12 cellular contexts compared by ENCODE assay signal in the genomic region with DNA sequence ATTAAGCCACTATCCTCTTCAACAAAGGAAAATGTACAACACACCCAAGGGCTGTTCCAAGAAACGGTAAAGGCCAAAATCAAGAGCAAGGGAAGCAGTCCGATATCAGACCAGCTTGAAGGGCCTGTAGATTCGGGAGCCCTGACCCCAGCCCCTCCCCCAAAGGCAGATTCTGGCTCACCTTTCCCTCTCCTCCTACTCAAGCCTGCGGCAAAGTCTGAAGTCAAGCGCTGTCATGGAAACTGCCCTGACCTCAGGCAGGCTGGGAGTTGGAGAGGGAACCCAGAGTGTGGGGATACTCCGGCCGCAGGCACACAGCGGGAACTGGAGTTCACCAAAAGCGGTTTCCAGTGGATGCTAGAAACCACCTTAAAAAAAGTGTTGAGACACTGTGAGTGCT. TPM values are rescaled to one million over a fixed set of nuclear protein-coding genes. Genes with fewer than 3 reads are reported as not detected.
DNase-seq lines count a peak whose midpoint lies in the region; ATAC-seq and TF ChIP-seq lines count a peak whose summit lies in the region.
"Had no signal": no experiment of that assay in that cellular context is flagged by ENCODE, and none has a peak within 500 bp of the region (broad histone marks: within the 10 kb centered on the region; RNA-seq: fewer than 3 reads in every experiment).

No MANE protein-coding gene starts in this region.

- POLR2A ChIA-PET in activated B cell treated with CpG ODN at 0.5 μM for 24 hours (lab: Charles Lee) = interaction anchor here (0.6 to 2.5 kb wide), 2 partner anchors 20 to 29 kb away, joined by 3 to 9 read pairs; no protein-coding TSS in a partner anchor

- peak overlapping the region; percentile 78; the same call in 1 of the 2 replicates for H3K27ac ChIP-seq in ACC112 (ENCODE audit: low read depth, low read length)
- H3K27ac ChIP-seq in GM23338 (ENCODE audit: low read depth) = peak overlapping the region; percentile 73
- H3K27ac ChIP-seq: thyroid gland had no signal

- H4K20me1 ChIP-seq in GM23338 (replicated peaks; ENCODE audit: insufficient read depth) = peaks cover 14% of the 10 kb centered on the region; the same call in 1 of the 2 replicates

- ATAC-seq in GM23338 (no peak), activated B cell treated with CpG ODN at 0.5 μM for 24 hours (ENCODE audit: low read depth) (no peak), GM18505 (IDR thresholded peaks at IDR 0.05; ENCODE audit: unreplicated experiment) (no peak)

- no peak overlapping the region for H2AFZ ChIP-seq in ACC112 (ENCODE audit: low read length, unreplicated experiment)
- no peak overlapping the region for H2AFZ ChIP-seq in GM23338

- H3K4me1 ChIP-seq in ACC112 (ENCODE audit: control insufficient read depth, insufficient read depth, low read length, unreplicated experiment) (peaks cover 29% of the 10 kb centered on the region), GM23338 (ENCODE audit: insufficient read depth) (peaks cover 8% of the 10 kb centered on the region; the same call in 1 of the 2 replicates), iPS-15b (ENCODE audit: control insufficient read depth, insufficient read depth, low read length) (no peaks in the 10 kb centered on the region)

- H3K4me2 ChIP-seq in GM23338 = peak overlapping the region; percentile 96

- H3K4me1 Mint-ChIP-seq in GM23338 = peaks cover 4% of the 10 kb centered on the region; the same call in 1 of the 3 replicates
- H3K4me1 Mint-ChIP-seq in activated B cell treated with CpG ODN at 0.5 μM for 24 hours = peaks cover 31% of the 10 kb centered on the region

- peaks cover 24% of the 10 kb centered on the region for H3F3A ChIP-seq in GM23338 (replicated peaks; ENCODE audit: low read depth)

- H3K36me3 Mint-ChIP-seq in GM23338 (ENCODE audit: low read depth) (peaks cover 70% of the 10 kb centered on the region), activated B cell treated with CpG ODN at 0.5 μM for 24 hours (ENCODE audit: low read depth) (peaks cover 56% of the 10 kb centered on the region)

- peaks cover 58% of the 10 kb centered on the region for H3K79me2 ChIP-seq in ACC112 (ENCODE audit: control insufficient read depth, insufficient read depth, low read length, unreplicated experiment)
- peaks cover 58% of the 10 kb centered on the region for H3K79me2 ChIP-seq in GM23338 (replicated peaks; ENCODE audit: insufficient read depth)

- DNase-seq in GM23338 (ENCODE audit: low spot score) = no peak
- DNase-seq in activated B cell treated with CpG ODN at 0.5 μM for 24 hours = no peak
- DNase-seq in lower leg skin (ENCODE audit: low spot score in 2 of 2) = no peak
- no peak for DNase-seq in HCEC 1CT
- no peak for DNase-seq in glomerular visceral epithelial cell (ENCODE audit: extremely low spot score)
- DNase-seq: DMS 273 treated with DMSO at 0.1 percent for 48 hours; NCI-H446 treated with DMSO at 0.1 percent for 48 hours; stimulated activated CD4-positive, alpha-beta T cell treated with anti-CD3 and anti-CD28 coated beads, Interleukin-1b, Interleukin-23, amount 100 ng/mL, for 48 hours; thyroid gland had no signal

- CTCF ChIA-PET in activated B cell treated with CpG ODN at 0.5 μM for 24 hours (lab: Charles Lee) = no interaction called here

- H3K27ac Mint-ChIP-seq in GM23338 (no peak overlapping the region), activated B cell treated with CpG ODN at 0.5 μM for 24 hours (no peak overlapping the region)

- WGBS in lower leg skin, 2 donors = 89 to 95% methylated on average over 9 of the region's 9 CpGs

- no peaks in the 10 kb centered on the region for H3K9me2 ChIP-seq in GM23338 (ENCODE audit: insufficient read depth)

- peak overlapping the region; percentile 91 for H3K4me3 Mint-ChIP-seq in GM23338
- H3K4me3 Mint-ChIP-seq in activated B cell treated with CpG ODN at 0.5 μM for 24 hours = peak overlapping the region; percentile 48

- peak overlapping the region; percentile 99 for H3K4me3 ChIP-seq in ACC112 (ENCODE audit: low read depth, low read length)
- H3K4me3 ChIP-seq in GM23338 = peak overlapping the region; percentile 95
- peak overlapping the region; percentile 58 for H3K4me3 ChIP-seq in iPS-15b (ENCODE audit: low read depth, low read length)
- H3K4me3 ChIP-seq in lower leg skin (ENCODE audit: low read depth, poor library complexity, severe bottlenecking) = no peak overlapping the region

- no peak for TF ChIP-seq POLR2A in lower leg skin (IDR thresholded peaks at IDR 0.05)
- TF ChIP-seq POLR2A in GM18505 (IDR thresholded peaks at IDR 0.05; ENCODE audit: borderline replicate concordance, extremely low read depth, insufficient read depth, insufficient read length) = no peak

- H3K36me3 ChIP-seq in ACC112 (ENCODE audit: insufficient read depth, low read length) (peaks cover 25% of the 10 kb centered on the region; the same call in 1 of the 2 replicates), GM23338 (ENCODE audit: insufficient read depth) (peaks cover 30% of the 10 kb centered on the region), iPS-15b (ENCODE audit: control insufficient read depth, insufficient read depth, low read length) (peaks cover 53% of the 10 kb centered on the region)

- no peaks in the 10 kb centered on the region for H3K9me3 ChIP-seq in iPS-15b (ENCODE audit: control insufficient read depth, insufficient read depth, low read length)
- H3K9me3 ChIP-seq: thyroid gland had no signal

- no peak for TF ChIP-seq CTCF in GM23338 (conservative IDR thresholded peaks at IDR 0.05; ENCODE audit: low read depth in 2 of 2)
- TF ChIP-seq CTCF in activated B cell treated with CpG ODN at 0.5 μM for 24 hours (IDR thresholded peaks at IDR 0.05) = no peak
- no peak for TF ChIP-seq CTCF in lower leg skin (IDR thresholded peaks at IDR 0.05)

- no peaks in the 10 kb centered on the region for H3K9me3 Mint-ChIP-seq in GM23338
- H3K9me3 Mint-ChIP-seq in activated B cell treated with CpG ODN at 0.5 μM for 24 hours = no peaks in the 10 kb centered on the region

- H3K27me3 Mint-ChIP-seq in GM23338 (ENCODE audit: insufficient read depth, low read depth, poor library complexity) (peaks cover 31% of the 10 kb centered on the region), activated B cell treated with CpG ODN at 0.5 μM for 24 hours (no peaks in the 10 kb centered on the region)

- intact Hi-C loops in activated B cell treated with CpG ODN at 0.5 μM for 24 hours (cut with micrococcal nuclease) = no loop called here
- intact Hi-C loops in lower leg skin (cut with DNase I; ENCODE audit: low total_unique reads) = no loop called here

- H3K27me3 ChIP-seq in ACC112 (ENCODE audit: insufficient read depth, low read length) (no peaks in the 10 kb centered on the region), GM23338 (ENCODE audit: insufficient read depth) (no peaks in the 10 kb centered on the region), iPS-15b (ENCODE audit: control insufficient read depth, insufficient read depth, low read length) (no peaks in the 10 kb centered on the region)
- H3K27me3 ChIP-seq: thyroid gland had no signal

- no peak overlapping the region for H3K9ac ChIP-seq in iPS-15b (ENCODE audit: low read depth, low read length)

RNA-seq across cellular contexts. Expression of a gene that starts 1.8 kb away (rescaled TPM):
- 236 TPM in 2 replicates for total RNA-seq in GM23338 (2014; rRNA removed; shearing (Covaris generic))
- polyA plus RNA-seq in GM23338 (2016; fragmentation: Nextera tagmentation; extraction: Ambion mirVana) = 36.5 and 54.3 TPM in 2 replicates
- total RNA-seq in activated B cell treated with CpG ODN at 0.5 μM for 24 hours (85.3 and 99.3 TPM in 2 replicates), lower leg skin (100 to 1,000 TPM in 1 of 4 donors, 10 to 100 TPM in 3; 69.4 to 116 (median 79.7) TPM)

RNA-seq across cellular contexts. Expression of a gene that starts 1.9 kb away (rescaled TPM):
- total RNA-seq in GM23338 (2014; rRNA removed; shearing (Covaris generic)) = 149 and 188 TPM in 2 replicates
- polyA plus RNA-seq in GM23338 (2016; fragmentation: Nextera tagmentation; extraction: Ambion mirVana) = 498 and 517 TPM in 2 replicates
- total RNA-seq in activated B cell treated with CpG ODN at 0.5 μM for 24 hours = 64.2 and 83.8 TPM in 2 replicates
- total RNA-seq in lower leg skin = 100 to 1,000 TPM in 2 of 4 donors, 10 to 100 TPM in 2; 92.3 to 152 (median 107) TPM

RNA-seq across cellular contexts. Expression of a gene that starts 12.4 kb away (rescaled TPM):
- 0.93 and 3.8 TPM in 2 replicates for total RNA-seq in GM23338 (2014; rRNA removed; shearing (Covaris generic))
- polyA plus RNA-seq in GM23338 (2016; fragmentation: Nextera tagmentation; extraction: Ambion mirVana) = 2.7 and 3.6 TPM in 2 replicates
- total RNA-seq in activated B cell treated with CpG ODN at 0.5 μM for 24 hours = 0.24 and 0.27 TPM in 2 replicates
- 1 to 10 TPM in 2 of 4 donors, under 1 TPM in 1, not detected in 1; 0.71 to 3.3 (median 2.0) TPM for total RNA-seq in lower leg skin

RNA-seq across cellular contexts. Expression of a gene that starts 18.5 kb away (rescaled TPM):
- total RNA-seq in GM23338 (2014; rRNA removed; shearing (Covaris generic)) = 80.1 and 125 TPM in 2 replicates
- 140 and 152 TPM in 2 replicates for polyA plus RNA-seq in GM23338 (2016; fragmentation: Nextera tagmentation; extraction: Ambion mirVana)
- total RNA-seq in activated B cell treated with CpG ODN at 0.5 μM for 24 hours (396 and 464 TPM in 2 replicates), lower leg skin (100 to 1,000 TPM; 144 to 280 (median 201) TPM)

RNA-seq across cellular contexts. Expression of a gene that starts 21.6 kb away (rescaled TPM):
- total RNA-seq in GM23338 (2014; rRNA removed; shearing (Covaris generic)) = 65.2 and 82.9 TPM in 2 replicates
- polyA plus RNA-seq in GM23338 (2016; fragmentation: Nextera tagmentation; extraction: Ambion mirVana) = 50.9 and 51.6 TPM in 2 replicates
- 40.3 and 44.1 TPM in 2 replicates for total RNA-seq in activated B cell treated with CpG ODN at 0.5 μM for 24 hours
- total RNA-seq in lower leg skin = 10 to 100 TPM; 16.2 to 37.0 (median 25.3) TPM
